ENCODE assay signal across 1 cellular context in genomic region chr17:80960037-80960796, GRCh38.
TF ChIP-seq lines count a peak whose summit lies in the region.

No MANE protein-coding gene starts in this region.

TF ChIP-seq in HepG2, 621 proteins besides CTCF, POLR2A, EP300 and RAD21:
- TF ChIP-seq ZBTB43 (CRISPR knock-in tag; conservative IDR thresholded peaks at IDR 0.05) (no peak), PHF5A (CRISPR knock-in tag; IDR thresholded peaks at IDR 0.05; ENCODE audit: low read depth, unreplicated experiment) (no peak), TMF1 (CRISPR knock-in tag; IDR thresholded peaks at IDR 0.05; ENCODE audit: low read depth) (no peak), PRMT3 (CRISPR knock-in tag; IDR thresholded peaks at IDR 0.05; ENCODE audit: borderline replicate concordance, low read depth) (no peak), RBM22 (optimal IDR thresholded peaks at IDR 0.05; ENCODE audit: low read length) (peak; percentile 37), MLXIP (CRISPR knock-in tag; IDR thresholded peaks at IDR 0.05; ENCODE audit: borderline replicate concordance) (no peak), HNRNPL (IDR thresholded peaks at IDR 0.05; ENCODE audit: low read depth, low read length) (0 out of 2 replicates have a peak, but pooled peaks have one; percentile 64), SMARCE1 (IDR thresholded peaks at IDR 0.05; ENCODE audit: borderline replicate concordance) (no peak), MAFG (CRISPR knock-in tag; IDR thresholded peaks at IDR 0.05) (no peak)
